ENCODE assay signal across 8 cellular contexts in the genomic region with DNA sequence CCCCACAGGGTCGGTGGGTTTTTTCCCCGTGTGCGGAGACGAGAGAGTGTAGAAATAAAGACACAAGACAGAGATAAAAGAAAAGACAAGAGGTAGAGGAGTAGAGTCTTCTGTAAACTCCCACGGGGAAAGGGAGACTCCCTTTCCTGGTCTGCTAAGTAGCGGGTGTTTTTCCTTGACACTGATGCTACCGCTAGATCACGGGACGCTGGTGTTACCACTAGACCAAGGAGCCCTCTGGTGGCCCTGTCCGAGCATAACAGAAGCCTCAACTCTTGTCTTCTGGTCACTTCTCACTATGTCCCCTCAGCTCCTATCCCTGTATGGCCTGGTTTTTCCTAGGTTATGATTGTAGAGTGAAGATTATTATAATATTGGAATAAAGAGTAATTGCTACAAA. TPM values are rescaled to one million over a fixed set of nuclear protein-coding genes. Genes with fewer than 3 reads are reported as not detected.
DNase-seq lines count a peak whose midpoint lies in the region; ATAC-seq, FAIRE-seq and TF ChIP-seq lines count a peak whose summit lies in the region.
"Not testable (repeated sequence)": the region's sequence is repeated elsewhere in the genome, so short reads cannot be mapped to it uniquely, and the experiment has no call there.

No MANE protein-coding gene starts in this region.

- H3K27ac Mint-ChIP-seq in CD8-positive, alpha-beta T cell = peak overlapping the region; percentile 60

- H3K9me3 Mint-ChIP-seq in CD8-positive, alpha-beta T cell = not testable (repeated sequence)

- H3K9ac ChIP-seq in HCT116 (ENCODE audit: low read length); SK-N-SH; mesendoderm (ENCODE audit: low read length): not testable (repeated sequence)

- H3K4me3 Mint-ChIP-seq in CD8-positive, alpha-beta T cell = not testable (repeated sequence)

- not testable (repeated sequence) for H3K9me2 ChIP-seq in HCT116 (ENCODE audit: insufficient read depth); SK-N-SH

- not testable (repeated sequence) for DNase-seq in CD8-positive, alpha-beta T cell; SK-N-SH; bronchial epithelial cell (ENCODE audit: low read depth)
- peak; percentile 32 for DNase-seq in HCT116 (ENCODE audit: low read depth, low spot score)
- peak; percentile 7 for DNase-seq in NCI-H226
- DNase-seq in Right ventricle myocardium superior = peak; percentile 70
- DNase-seq in mesendoderm = peak; percentile 75
- peak; percentile 21 for DNase-seq in stimulated activated naive CD8-positive, alpha-beta T cell treated with anti-CD3 and anti-CD28 coated beads, Interleukin-15, Interleukin-2, amounts not matched to agents 100 U/mL and 50 U/mL, for 24 hours

- H2AFZ ChIP-seq in HCT116 (ENCODE audit: low read depth, low read length, poor library complexity, severe bottlenecking); SK-N-SH (ENCODE audit: low read depth): not testable (repeated sequence)

- H3K36me3 Mint-ChIP-seq in CD8-positive, alpha-beta T cell = peaks cover 51% of the 10 kb centered on the region

- H3K79me2 ChIP-seq in HCT116 (ENCODE audit: insufficient read depth, low read length) (peaks cover 14% of the 10 kb centered on the region; the same call in 1 of the 2 replicates), SK-N-SH (ENCODE audit: insufficient read depth) (peaks cover 24% of the 10 kb centered on the region)
- H3K79me2 ChIP-seq in mesendoderm (ENCODE audit: control insufficient read depth, insufficient read depth, low read length) = not testable (repeated sequence)

- TF ChIP-seq CTCF in CD8-positive, alpha-beta T cell (IDR thresholded peaks at IDR 0.05) = not testable (repeated sequence)
- peak; percentile 37 to 56 (median 47); a peak in 5 of 6 replicates for TF ChIP-seq CTCF in HCT116 (IDR thresholded peaks at IDR 0.05 in 2 of 3, conservative IDR thresholded peaks at IDR 0.05 in 1 of 3; ENCODE audit: borderline replicate concordance in 1 of 3, insufficient read depth in 1 of 3, low read depth in 2 of 3, low read length in 2 of 3)
- peak; percentile 54 for TF ChIP-seq CTCF in SK-N-SH (IDR thresholded peaks at IDR 0.05)
- peak; percentile 15 for TF ChIP-seq CTCF in bronchial epithelial cell (IDR thresholded peaks at IDR 0.05; ENCODE audit: insufficient read depth, low read length, severe bottlenecking)

- not testable (repeated sequence) for H2AK5ac ChIP-seq in mesendoderm (ENCODE audit: low read length)

- not testable (repeated sequence) for H3K18ac ChIP-seq in mesendoderm (ENCODE audit: low read length)

- not testable (repeated sequence) for H3F3A ChIP-seq in SK-N-SH (replicated peaks; ENCODE audit: insufficient read depth)

- not testable (repeated sequence) for H4K8ac ChIP-seq in mesendoderm (ENCODE audit: low read depth, low read length)

- not testable (repeated sequence) for H3K9me3 ChIP-seq in CD8-positive, alpha-beta T cell (ENCODE audit: low read length); HCT116 (ENCODE audit: control insufficient read depth in 1 of 2, insufficient read depth in 1 of 2, low read depth in 1 of 2, low read length in 2 of 2); SK-N-SH

- not testable (repeated sequence) for H3K36me3 ChIP-seq in CD8-positive, alpha-beta T cell (ENCODE audit: insufficient read depth, low read length); HCT116 (ENCODE audit: control insufficient read depth in 1 of 2, insufficient read depth in 2 of 2, low read length in 2 of 2); SK-N-SH (replicated peaks in 1 of 2; ENCODE audit: control insufficient read depth in 1 of 2, insufficient read depth in 2 of 2, low read length in 1 of 2); bronchial epithelial cell (ENCODE audit: control insufficient read depth, insufficient read depth, low read length); mesendoderm (ENCODE audit: control insufficient read depth, insufficient read depth, low read length)

- H2BK15ac ChIP-seq in mesendoderm (replicated peaks; ENCODE audit: low read depth) = not testable (repeated sequence)

- RAD21 ChIA-PET in HCT116 (lab: Charles Lee; ENCODE audit: low non-redundant PET in 1 of 2, low total read pairs in 2 of 2, uncharacterized antibody in 2 of 2, unreplicated experiment in 2 of 2) = not testable (repeated sequence)

- not testable (repeated sequence) for TF ChIP-seq EP300 in SK-N-SH (IDR thresholded peaks at IDR 0.05; ENCODE audit: borderline replicate concordance in 1 of 2, low read depth in 1 of 2, low read length in 1 of 2)

- CTCF ChIA-PET in CD8-positive, alpha-beta T cell (lab: Charles Lee); HCT116 (lab: Charles Lee): not testable (repeated sequence)
- CTCF ChIA-PET in SK-N-SH (lab: Yijun Ruan, JAX) = interaction anchor here (0.7 kb wide), 1 partner anchor 11 kb away, joined by 3 read pairs; no protein-coding TSS in a partner anchor

- not testable (repeated sequence) for H3K4me3 ChIP-seq in CD8-positive, alpha-beta T cell (ENCODE audit: low read depth, low read length); HCT116 (replicated peaks in 1 of 2; ENCODE audit: low read depth in 1 of 2, low read length in 2 of 2); SK-N-SH (ENCODE audit: low read depth in 2 of 2, low read length in 1 of 2); bronchial epithelial cell (ENCODE audit: low read depth, low read length); mesendoderm (ENCODE audit: low read length)

- H3K4ac ChIP-seq in mesendoderm (ENCODE audit: low read depth, low read length) = not testable (repeated sequence)

- H3K4me2 ChIP-seq in HCT116 (ENCODE audit: low read length); SK-N-SH; mesendoderm (ENCODE audit: low read length): not testable (repeated sequence)

- not testable (repeated sequence) for H3K27me3 ChIP-seq in CD8-positive, alpha-beta T cell (ENCODE audit: insufficient read depth, low read length); HCT116 (ENCODE audit: insufficient read depth, low read length); SK-N-SH (ENCODE audit: insufficient read depth); bronchial epithelial cell (ENCODE audit: control insufficient read depth, insufficient read depth, low read length); mesendoderm (ENCODE audit: insufficient read depth, low read length, poor library complexity)

- not testable (repeated sequence) for H3K79me1 ChIP-seq in mesendoderm (ENCODE audit: low read length)

- not testable (repeated sequence) for H3K23ac ChIP-seq in mesendoderm (ENCODE audit: low read length)

- BruUV-seq in HCT116 (replicated peaks; lab: Mats Ljungman, UMichigan) = not testable (repeated sequence)

- H3K27me3 Mint-ChIP-seq in CD8-positive, alpha-beta T cell (ENCODE audit: low read depth) = not testable (repeated sequence)

- not testable (repeated sequence) for H2BK5ac ChIP-seq in mesendoderm (ENCODE audit: low read length)

- not testable (repeated sequence) for H4K20me1 ChIP-seq in HCT116 (ENCODE audit: insufficient read depth); SK-N-SH (ENCODE audit: insufficient read depth)

- 84% methylated on average over 10 of the region's 10 CpGs for WGBS in SK-N-SH (ENCODE audit: low lambda C conversion rate)
- WGBS in mesendoderm (ENCODE audit: extremely low coverage, insufficient coverage, low lambda C conversion rate) = no CpG with 5 or more reads among the region's 10 CpGs

- H3K4me1 ChIP-seq in CD8-positive, alpha-beta T cell (ENCODE audit: insufficient read depth, low read length) = peaks cover 37% of the 10 kb centered on the region
- peaks cover 0 to 10% of the 10 kb centered on the region in 2 experiments; a peak in 3 of 4 replicates for H3K4me1 ChIP-seq in HCT116 (ENCODE audit: control insufficient read depth in 1 of 2, insufficient read depth in 2 of 2, low read length in 2 of 2)
- not testable (repeated sequence) for H3K4me1 ChIP-seq in SK-N-SH (ENCODE audit: control insufficient read depth in 1 of 2, insufficient read depth in 2 of 2, low read depth in 1 of 2, low read length in 1 of 2); mesendoderm (ENCODE audit: control insufficient read depth, low read depth, low read length)

- not testable (repeated sequence) for TF ChIP-seq POLR2A in HCT116 (IDR thresholded peaks at IDR 0.05; ENCODE audit: borderline replicate concordance, extremely low read depth, insufficient read depth, insufficient read length)

- H3K4me1 Mint-ChIP-seq in CD8-positive, alpha-beta T cell (ENCODE audit: low read depth) = peaks cover 57% of the 10 kb centered on the region

- intact Hi-C loops in CD8-positive, alpha-beta T cell (cut with DNase I, micrococcal nuclease); HCT116 (cut with micrococcal nuclease); Right ventricle myocardium superior (cut with DNase I): not testable (repeated sequence)

- ATAC-seq in CD8-positive, alpha-beta T cell; HCT116; Right ventricle myocardium superior (ENCODE audit: poor library complexity); stimulated activated naive CD8-positive, alpha-beta T cell treated with anti-CD3 and anti-CD28 coated beads, Interleukin-15, Interleukin-2, amounts not matched to agents 100 U/mL and 50 U/mL, for 24 hours: not testable (repeated sequence)

- TF ChIP-seq RAD21 in HCT116 (IDR thresholded peaks at IDR 0.05; ENCODE audit: low read depth) (peak; percentile 62), SK-N-SH (IDR thresholded peaks at IDR 0.05; ENCODE audit: low read length) (peak; percentile 51)

- not testable (repeated sequence) for H4K5ac ChIP-seq in mesendoderm (ENCODE audit: low read length)

- not testable (repeated sequence) for H2BK120ac ChIP-seq in mesendoderm (ENCODE audit: low read depth, low read length)

- POLR2A ChIA-PET in CD8-positive, alpha-beta T cell (lab: Charles Lee); HCT116 (lab: Charles Lee); SK-N-SH (lab: Yijun Ruan, JAX): not testable (repeated sequence)

- not testable (repeated sequence) for H3K56ac ChIP-seq in mesendoderm (ENCODE audit: low read length)

- not testable (repeated sequence) for FAIRE-seq in bronchial epithelial cell (lab: Jason Lieb, UNC)

- H3K27ac ChIP-seq in CD8-positive, alpha-beta T cell (ENCODE audit: low read depth, low read length); HCT116 (ENCODE audit: low read depth, low read length); SK-N-SH (ENCODE audit: low read depth in 2 of 2, low read length in 1 of 2); mesendoderm (ENCODE audit: low read depth, low read length): not testable (repeated sequence)

RNA-seq across cellular contexts. Expression of gene GALNT11, which starts 4.6 kb away (rescaled TPM):
- 10 to 100 TPM; 43.1 to 44.5 TPM for total RNA-seq in CD8-positive, alpha-beta T cell
- total RNA-seq in HCT116 (2021; ENCODE audit: unreplicated experiment) (28.9 TPM), bronchial epithelial cell (29.1 and 31.9 TPM in 2 replicates), Right ventricle myocardium superior (19.7 TPM)
- 18.4 and 22.7 TPM in 2 replicates for polyA plus RNA-seq in HCT116 (2012)
- 70.0 and 84.7 TPM in 2 replicates for polyA plus RNA-seq in SK-N-SH (2012; rRNA removed)
- 85.2 and 89.3 TPM in 2 replicates for polyA plus RNA-seq in SK-N-SH (2012; cell fraction: cytosol; rRNA removed)
- polyA plus RNA-seq in SK-N-SH (2012; cell fraction: nucleus; rRNA removed) = 41.4 and 61.5 TPM in 2 replicates
- 17.1 TPM for polyA plus RNA-seq in mesendoderm (2013, experiment 1 of 2)
- polyA plus RNA-seq in mesendoderm (2013, experiment 2 of 2) = 16.8 TPM
